29 cellular contexts compared by ENCODE assay signal in the genomic region with DNA sequence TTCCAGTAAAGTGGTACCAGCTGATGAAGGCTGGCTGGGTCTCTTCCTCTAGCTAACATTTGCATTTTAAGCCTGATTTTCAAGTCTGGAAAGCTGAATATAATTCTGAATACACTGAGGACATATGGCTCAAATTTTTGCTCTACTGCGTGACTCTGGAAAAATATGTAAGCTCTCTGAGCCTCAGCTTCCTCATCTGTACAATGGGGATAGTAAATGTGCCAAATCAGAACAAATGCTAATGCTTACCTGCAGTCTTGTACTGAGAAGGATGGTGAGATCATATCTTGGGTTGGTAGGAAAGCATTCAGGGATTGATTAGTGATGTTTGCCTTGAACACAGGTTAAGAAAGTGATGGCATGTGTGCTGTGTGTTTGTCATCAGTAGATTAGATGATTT. TPM values are rescaled to one million over a fixed set of nuclear protein-coding genes. Genes with fewer than 3 reads are reported as not detected.
"Had no signal": no experiment of that assay in that cellular context is flagged by ENCODE, and none has a peak within 500 bp of the region (broad histone marks: within the 10 kb centered on the region; RNA-seq: fewer than 3 reads in every experiment).

No MANE protein-coding gene starts in this region.

- H3K36me3 ChIP-seq: colonic mucosa, esophagus squamous epithelium, gastrocnemius medialis, heart right ventricle, left lung, lower lobe of right lung had no signal

- H3K4me1 ChIP-seq: colonic mucosa, esophagus squamous epithelium, gastrocnemius medialis, heart right ventricle, left lung, lower lobe of right lung had no signal

- H3K27ac ChIP-seq: colonic mucosa, epithelial cell of prostate, esophagus squamous epithelium, gastrocnemius medialis, heart right ventricle, left lung, lower lobe of right lung had no signal

- DNase-seq: colonic mucosa; cortex of kidney; effector CD8-positive, alpha-beta T cell; effector memory CD8-positive, alpha-beta T cell; endodermal cell; erythroblast; esophagus squamous epithelium; foreskin fibroblast; foreskin melanocyte; gastrocnemius medialis; glutamatergic neuron; head of caudate nucleus; heart right ventricle; hippocampal formation; left cardiac atrium; left ventricle myocardium superior; mesendoderm; midbrain had no signal

- H3K9me3 ChIP-seq: colonic mucosa, esophagus squamous epithelium, gastrocnemius medialis, heart right ventricle, left lung, lower lobe of right lung had no signal

- FAIRE-seq: endometrium, islet of Langerhans, keratinocyte had no signal

- H3K27me3 ChIP-seq: colonic mucosa, esophagus squamous epithelium, gastrocnemius medialis, left lung had no signal

- ATAC-seq: effector memory CD8-positive, alpha-beta T cell; esophagus mucosa; gastrocnemius medialis; heart right ventricle; left cardiac atrium; left lung; left ventricle myocardium superior; lower lobe of right lung had no signal

- H3K4me3 ChIP-seq: colonic mucosa, esophagus squamous epithelium, gastrocnemius medialis, heart right ventricle, left lung, lower lobe of right lung had no signal

RNA-seq across cellular contexts. Expression of gene HNF1A, which starts 14.6 kb away (rescaled TPM):
- total RNA-seq: dermis microvascular lymphatic vessel endothelial cell, esophagus mucosa, esophagus squamous epithelium, glomerular endothelial cell, heart right ventricle, left cardiac atrium, left ventricle myocardium superior, lung microvascular endothelial cell, mononuclear cell had no signal
- polyA plus RNA-seq: keratinocyte had no signal

RNA-seq across cellular contexts. Expression of gene OASL, which starts 46.1 kb away (rescaled TPM):
- total RNA-seq: endodermal cell had no signal
